In genomic region chr1:87194271-87194774, GRCh38 we compare ENCODE assay signal across 29 cellular contexts.
"Had no signal": no experiment of that assay in that cellular context is flagged by ENCODE, and none has a peak within 500 bp of the region (broad histone marks: within the 10 kb centered on the region; RNA-seq: fewer than 3 reads in every experiment).

No MANE protein-coding gene starts in this region.

- H3K36me3 ChIP-seq: brain microvascular endothelial cell, cardiac muscle cell, WERI-Rb-1 had no signal

- H3K9ac ChIP-seq: KMS-11 had no signal

- DNase-seq: activated CD4-positive, alpha-beta memory T cell treated with anti-CD3 and anti-CD28 coated beads, Interleukin-2, amount 10 ng/mL, durations not matched to agents 7 days and 5 days; activated CD4-positive, alpha-beta T cell treated with anti-CD3 and anti-CD28 coated beads for 1 hour; activated CD4-positive, alpha-beta T cell treated with anti-CD3 and anti-CD28 coated beads for 48 hours; activated CD4-positive, CD25-positive, alpha-beta regulatory T cell; activated CD8-positive, alpha-beta memory T cell treated with anti-CD3 and anti-CD28 coated beads for 24 hours; activated CD8-positive, alpha-beta memory T cell treated with anti-CD3 and anti-CD28 coated beads, Interleukin-2, amount 10 ng/mL, durations not matched to agents 7 days and 5 days; activated CD8-positive, alpha-beta memory T cell treated with anti-CD3 and anti-CD28 coated beads, Interleukin-2, amount 50 U/mL, for 48 hours; activated effector memory CD4-positive, alpha-beta T cell treated with Interleukin-2 at 50 U/mL for 16 hours; activated naive CD4-positive, alpha-beta T cell treated with anti-CD3 and anti-CD28 coated beads, Interleukin-2, amount 10 ng/mL, durations not matched to agents 7 days and 5 days; activated naive CD8-positive, alpha-beta T cell treated with anti-CD3 and anti-CD28 coated beads for 36 hours; activated T-cell treated with anti-CD3 and anti-CD28 coated beads, Interleukin-2, amount 50 U/mL, for 48 hours; amniotic stem cell; aorta; brain microvascular endothelial cell; NCI-H1048; NCI-H1436 treated with DMSO at 0.1 percent for 48 hours; NCI-H1694 treated with DMSO at 0.1 percent for 48 hours; NCI-H2029; NCI-H345; NCI-H524 treated with DMSO at 0.1 percent for 48 hours; NK-92 treated with Interleukin-12 subunit alpha and Interleukin-12 subunit beta, amount 100 ng/mL, for 24 hours; Right ventricle myocardium superior; SW 1271; T-helper 1 cell; T-helper 2 cell; T-helper 9 cell; WERI-Rb-1 had no signal

- ATAC-seq: activated CD8-positive, alpha-beta memory T cell treated with anti-CD3 and anti-CD28 coated beads, Interleukin-2, amount 10 ng/mL, durations not matched to agents 7 days and 5 days had no signal

- H3K36me3 Mint-ChIP-seq: activated CD8-positive, alpha-beta memory T cell treated with anti-CD3 and anti-CD28 coated beads, Interleukin-2, amount 10 ng/mL, durations not matched to agents 7 days and 5 days; activated naive CD4-positive, alpha-beta T cell treated with anti-CD3 and anti-CD28 coated beads, Interleukin-2, amount 10 ng/mL, durations not matched to agents 7 days and 5 days; activated naive CD8-positive, alpha-beta T cell treated with anti-CD3 and anti-CD28 coated beads for 36 hours had no signal

- H3K9me3 Mint-ChIP-seq: activated CD4-positive, alpha-beta memory T cell treated with anti-CD3 and anti-CD28 coated beads, Interleukin-2, amount 10 ng/mL, durations not matched to agents 7 days and 5 days had no signal

- H3K4me3 ChIP-seq: cardiac muscle cell had no signal

- H3K4me2 ChIP-seq: KMS-11 had no signal

- H3K27me3 ChIP-seq: brain microvascular endothelial cell, cardiac muscle cell had no signal

- H3K27ac ChIP-seq: brain microvascular endothelial cell, cardiac muscle cell, KMS-11, WERI-Rb-1 had no signal

- H3K27ac Mint-ChIP-seq: activated CD4-positive, alpha-beta memory T cell treated with anti-CD3 and anti-CD28 coated beads, Interleukin-2, amount 10 ng/mL, durations not matched to agents 7 days and 5 days; activated CD8-positive, alpha-beta memory T cell treated with anti-CD3 and anti-CD28 coated beads, Interleukin-2, amount 10 ng/mL, durations not matched to agents 7 days and 5 days; activated naive CD4-positive, alpha-beta T cell treated with anti-CD3 and anti-CD28 coated beads, Interleukin-2, amount 10 ng/mL, durations not matched to agents 7 days and 5 days; activated naive CD8-positive, alpha-beta T cell treated with anti-CD3 and anti-CD28 coated beads for 36 hours had no signal
